In the genomic region with DNA sequence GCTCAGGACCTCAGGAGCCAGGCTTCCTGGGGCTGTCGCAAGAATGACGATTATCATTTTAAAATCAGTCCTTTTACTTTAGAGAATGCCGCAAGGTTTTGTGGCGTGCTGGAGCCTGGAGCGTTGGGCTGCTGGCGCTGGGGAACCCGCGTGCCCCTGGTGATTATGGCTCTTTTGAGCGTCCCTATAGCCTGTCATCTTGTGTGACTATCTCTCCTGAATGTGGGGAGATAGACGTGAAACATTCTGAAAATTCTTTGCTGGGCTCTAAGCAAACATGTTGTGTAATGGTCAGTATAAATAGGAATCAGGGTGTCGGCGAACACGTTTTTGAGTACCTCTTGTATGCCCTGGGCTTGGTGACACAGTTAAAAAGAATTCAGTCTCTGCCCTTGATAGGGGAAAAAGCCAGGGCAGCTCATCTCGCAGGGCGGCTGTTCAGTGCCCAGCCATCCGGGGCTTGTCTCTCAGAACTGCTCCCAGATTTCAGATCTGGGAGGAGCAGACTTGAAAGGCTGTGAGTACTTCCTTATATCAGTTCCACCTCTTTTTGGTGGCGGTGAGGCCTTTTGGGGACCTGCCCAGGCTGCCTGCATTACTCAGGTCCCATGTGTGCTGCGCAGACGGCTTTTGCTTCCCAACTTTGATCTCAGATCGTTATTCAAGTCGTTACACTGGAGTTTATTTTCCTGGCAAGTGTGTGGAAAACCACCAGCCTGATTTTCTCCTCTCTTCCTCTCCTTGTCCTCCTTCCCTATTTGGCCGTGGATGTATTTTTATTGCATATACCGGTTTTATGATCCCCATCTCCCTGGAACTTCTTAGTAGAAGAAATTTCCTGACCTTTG, we compare ENCODE assay signal across 8 cellular contexts. TPM values are rescaled to one million over a fixed set of nuclear protein-coding genes. Genes with fewer than 3 reads are reported as not detected.
DNase-seq lines count a peak whose midpoint lies in the region; ATAC-seq and TF ChIP-seq lines count a peak whose summit lies in the region.

No MANE protein-coding gene starts in this region.

- peaks cover 9% of the 10 kb centered on the region for H3K4me1 ChIP-seq in cardiac muscle cell (ENCODE audit: low read depth)

- H3K36me3 ChIP-seq in cardiac muscle cell, result no peaks in the 10 kb centered on the region

- H3K27ac ChIP-seq in cardiac muscle cell, result peak overlapping the region; percentile 5

- DNase-seq in RKO (ENCODE audit: low spot score) (peak; percentile 86), cardiac muscle cell (ENCODE audit: low read depth in 1 of 2, low spot score in 1 of 2) (peak; percentile 46 to 62), pons (ENCODE audit: low spot score) (peak; percentile 59)
- DNase-seq in activated naive CD8-positive, alpha-beta T cell treated with anti-CD3 and anti-CD28 coated beads for 36 hours, result peak; percentile 59

- peaks cover 57% of the 10 kb centered on the region for H3K4me1 Mint-ChIP-seq in activated naive CD8-positive, alpha-beta T cell treated with anti-CD3 and anti-CD28 coated beads for 36 hours

- ATAC-seq in HG02938 (IDR thresholded peaks at IDR 0.05; ENCODE audit: unreplicated experiment), result peak; percentile 9
- ATAC-seq in HG03095 (IDR thresholded peaks at IDR 0.05; ENCODE audit: unreplicated experiment), result no peak
- no peak for ATAC-seq in GM19463 (IDR thresholded peaks at IDR 0.05; ENCODE audit: unreplicated experiment)

- no peaks in the 10 kb centered on the region for H3K27me3 Mint-ChIP-seq in activated naive CD8-positive, alpha-beta T cell treated with anti-CD3 and anti-CD28 coated beads for 36 hours

- no peaks in the 10 kb centered on the region for H3K9me3 Mint-ChIP-seq in activated naive CD8-positive, alpha-beta T cell treated with anti-CD3 and anti-CD28 coated beads for 36 hours

- peaks cover 33% of the 10 kb centered on the region for H3K36me3 Mint-ChIP-seq in activated naive CD8-positive, alpha-beta T cell treated with anti-CD3 and anti-CD28 coated beads for 36 hours

- peak overlapping the region; percentile 95 for H3K27ac Mint-ChIP-seq in activated naive CD8-positive, alpha-beta T cell treated with anti-CD3 and anti-CD28 coated beads for 36 hours

- H3K27me3 ChIP-seq in cardiac muscle cell, result no peaks in the 10 kb centered on the region

- no peak for TF ChIP-seq CTCF in cardiac muscle cell (IDR thresholded peaks at IDR 0.05; ENCODE audit: low read depth, low read length)

- peak overlapping the region; percentile 91 for H3K4me3 Mint-ChIP-seq in activated naive CD8-positive, alpha-beta T cell treated with anti-CD3 and anti-CD28 coated beads for 36 hours

- H3K4me3 ChIP-seq in GM08714 (ENCODE audit: low read length) (peak overlapping the region; percentile 80), cardiac muscle cell (peak overlapping the region; percentile 93)

- no peaks in the 10 kb centered on the region for H3K9me3 ChIP-seq in cardiac muscle cell (ENCODE audit: low read depth)

RNA-seq across cellular contexts. Expression of a gene that starts 1.0 kb away (rescaled TPM):
- 10 to 100 TPM; 65.9 to 69.9 TPM for total RNA-seq in activated naive CD8-positive, alpha-beta T cell treated with anti-CD3 and anti-CD28 coated beads for 36 hours
- 13.5 and 14.3 TPM in 2 replicates for total RNA-seq in cardiac muscle cell
- polyA plus RNA-seq in cardiac muscle cell, result 11.5 and 17.1 TPM in 2 replicates

RNA-seq across cellular contexts. Expression of a gene that starts 20.1 kb away (rescaled TPM):
- total RNA-seq in activated naive CD8-positive, alpha-beta T cell treated with anti-CD3 and anti-CD28 coated beads for 36 hours, result 1 to 10 TPM; 7.9 to 8.0 TPM
- total RNA-seq in cardiac muscle cell, result 18.0 and 19.8 TPM in 2 replicates
- 17.1 and 17.5 TPM in 2 replicates for polyA plus RNA-seq in cardiac muscle cell

RNA-seq across cellular contexts. Expression of a gene that starts 29.4 kb away (rescaled TPM):
- total RNA-seq in activated naive CD8-positive, alpha-beta T cell treated with anti-CD3 and anti-CD28 coated beads for 36 hours, result 1 to 10 TPM in 1 of 2 experiments, under 1 TPM in 1; 0.92 to 1.2 TPM
- 0.60 and 2.8 TPM in 2 replicates for total RNA-seq in cardiac muscle cell
- polyA plus RNA-seq in cardiac muscle cell, result 1.8 and 3.1 TPM in 2 replicates

RNA-seq across cellular contexts. Expression of a gene that starts 45.4 kb away (rescaled TPM):
- 10 to 100 TPM; 23.0 to 23.3 TPM for total RNA-seq in activated naive CD8-positive, alpha-beta T cell treated with anti-CD3 and anti-CD28 coated beads for 36 hours
- 12.8 and 24.3 TPM in 2 replicates for total RNA-seq in cardiac muscle cell
- 18.4 and 24.4 TPM in 2 replicates for polyA plus RNA-seq in cardiac muscle cell

RNA-seq across cellular contexts. Expression of a gene that starts 45.5 kb away (rescaled TPM):
- 10 to 100 TPM; 68.9 to 72.0 TPM for total RNA-seq in activated naive CD8-positive, alpha-beta T cell treated with anti-CD3 and anti-CD28 coated beads for 36 hours
- 106 and 110 TPM in 2 replicates for total RNA-seq in cardiac muscle cell
- polyA plus RNA-seq in cardiac muscle cell, result 55.8 and 56.6 TPM in 2 replicates
